In the genomic region with DNA sequence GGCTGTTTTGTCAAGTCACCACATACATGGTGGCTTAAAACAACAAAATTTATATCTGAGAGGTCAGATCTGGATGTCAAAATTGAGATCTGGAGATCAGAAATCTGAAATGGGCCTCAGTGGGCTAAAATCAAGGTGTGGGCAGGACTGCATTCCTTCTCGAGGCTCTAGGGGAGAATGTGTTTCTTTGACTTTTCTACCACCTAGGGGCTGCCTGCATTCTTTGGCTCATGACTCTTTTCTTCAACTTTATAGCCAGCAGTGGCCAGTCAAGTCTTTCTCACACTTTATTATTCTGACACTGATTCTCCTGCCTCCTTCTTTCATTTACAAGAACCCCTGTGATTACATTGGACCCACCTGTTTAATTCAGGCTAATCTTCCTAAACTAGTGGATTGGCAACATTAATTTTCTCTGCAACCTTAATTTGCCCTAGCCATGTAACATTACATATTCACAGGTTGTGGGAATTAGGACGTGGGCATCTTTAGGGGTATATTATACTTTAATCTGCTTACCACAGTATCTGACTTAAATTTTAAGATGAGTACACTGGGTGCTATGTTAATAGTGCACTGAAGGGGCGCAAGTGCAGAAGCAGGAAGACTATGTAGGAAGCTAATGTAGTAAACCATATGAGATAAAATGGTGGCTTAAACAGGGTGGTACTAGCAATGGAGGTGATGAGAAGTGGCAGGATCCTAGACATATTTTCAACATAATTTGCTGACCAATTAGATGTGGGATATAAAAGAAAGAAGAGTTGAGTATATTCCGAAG, we compare ENCODE assay signal across 17 cellular contexts.
DNase-seq lines count a peak whose midpoint lies in the region; ATAC-seq and TF ChIP-seq lines count a peak whose summit lies in the region.
"Had no signal": no experiment of that assay in that cellular context is flagged by ENCODE, and none has a peak within 500 bp of the region (broad histone marks: within the 10 kb centered on the region; RNA-seq: fewer than 3 reads in every experiment).

No MANE protein-coding gene starts in this region.

- no peak for DNase-seq in GM12864 (ENCODE audit: low read depth)
- DNase-seq in M059J (ENCODE audit: low read depth), result peak; percentile 12
- DNase-seq in foreskin keratinocyte, result no peak
- no peak for DNase-seq in DMS79 treated with DMSO at 0.1 percent for 48 hours (lab: John Stamatoyannopoulos, UW)
- no peak for DNase-seq in MCF 10A (ENCODE audit: unreplicated experiment)
- DNase-seq in natural killer cell treated with Interleukin-12 subunit alpha and Interleukin-12 subunit beta and Interleukin-15 and Interleukin-18, amount 100 ng/mL, for 72 hours (ENCODE audit: low spot score), result no peak
- no peak for DNase-seq in activated T-cell treated with anti-CD3 and anti-CD28 coated beads for 4 hours
- DNase-seq: CD8-positive, alpha-beta T cell; MV-4-11; NCI-H774; stimulated activated CD4-positive, alpha-beta T cell treated with anti-CD3 and anti-CD28 coated beads, Interleukin-4, amount 100 ng/mL, for 4 hours; T-helper 9 cell; testis had no signal

- intact Hi-C loops in MCF 10A (cut with micrococcal nuclease), result loop anchor here (1.0 kb wide), 1 partner anchor 186 kb away; no protein-coding TSS in a partner anchor

- H3K36me3 Mint-ChIP-seq in MCF 10A (ENCODE audit: insufficient read depth, unreplicated experiment), result no peaks in the 10 kb centered on the region
- H3K36me3 Mint-ChIP-seq in natural killer cell treated with Interleukin-12 subunit alpha and Interleukin-12 subunit beta and Interleukin-15 and Interleukin-18, amount 100 ng/mL, for 72 hours, result no peaks in the 10 kb centered on the region
- H3K36me3 Mint-ChIP-seq: brain; CD8-positive, alpha-beta T cell had no signal

- ATAC-seq in GM21717 (IDR thresholded peaks at IDR 0.05; ENCODE audit: unreplicated experiment) (peak; percentile 59), foreskin keratinocyte (peak; percentile 45)
- ATAC-seq in natural killer cell treated with Interleukin-12 subunit alpha and Interleukin-12 subunit beta and Interleukin-15 and Interleukin-18, amount 100 ng/mL, for 72 hours, result no peak
- ATAC-seq: CD8-positive, alpha-beta T cell; esophagus mucosa had no signal

- H3K4me3 Mint-ChIP-seq in MCF 10A (ENCODE audit: unreplicated experiment), result no peak overlapping the region
- no peak overlapping the region for H3K4me3 Mint-ChIP-seq in natural killer cell treated with Interleukin-12 subunit alpha and Interleukin-12 subunit beta and Interleukin-15 and Interleukin-18, amount 100 ng/mL, for 72 hours
- H3K4me3 Mint-ChIP-seq: brain; CD8-positive, alpha-beta T cell had no signal

- H3K9me3 Mint-ChIP-seq in MCF 10A (ENCODE audit: unreplicated experiment), result no peaks in the 10 kb centered on the region
- no peaks in the 10 kb centered on the region for H3K9me3 Mint-ChIP-seq in natural killer cell treated with Interleukin-12 subunit alpha and Interleukin-12 subunit beta and Interleukin-15 and Interleukin-18, amount 100 ng/mL, for 72 hours
- H3K9me3 Mint-ChIP-seq: brain; CD8-positive, alpha-beta T cell had no signal

- H3K4me1 Mint-ChIP-seq in MCF 10A (ENCODE audit: insufficient read depth, unreplicated experiment), result no peaks in the 10 kb centered on the region
- no peaks in the 10 kb centered on the region for H3K4me1 Mint-ChIP-seq in natural killer cell treated with Interleukin-12 subunit alpha and Interleukin-12 subunit beta and Interleukin-15 and Interleukin-18, amount 100 ng/mL, for 72 hours (ENCODE audit: low read depth in 2 of 2)

- BruUV-seq in MCF 10A (replicated peaks; lab: Mats Ljungman, UMichigan), result no TSS peak

- TF ChIP-seq CTCF in GM12864 (IDR thresholded peaks at IDR 0.05; ENCODE audit: low read depth, low read length, missing control alignments) (peak; percentile 41), foreskin keratinocyte (conservative IDR thresholded peaks at IDR 0.05) (peak; percentile 52), MCF 10A (IDR thresholded peaks at IDR 0.05; ENCODE audit: unreplicated experiment) (no peak)

- CTCF ChIA-PET in MCF 10A (lab: Yijun Ruan, JAX), result interaction anchor here (0.6 to 1.0 kb wide), 4 partner anchors 185 to 1056 kb away, joined by 3 to 4 read pairs (median 4); no protein-coding TSS in a partner anchor

- no peaks in the 10 kb centered on the region for H3K4me1 ChIP-seq in foreskin keratinocyte
- H3K4me1 ChIP-seq: parathyroid adenoma, testis had no signal

- no peaks in the 10 kb centered on the region for H3K27me3 ChIP-seq in foreskin keratinocyte
- H3K27me3 ChIP-seq: testis had no signal

- H3K27ac ChIP-seq in foreskin keratinocyte, result no peak overlapping the region
- H3K27ac ChIP-seq: parathyroid adenoma, testis had no signal

- POLR2A ChIA-PET in MCF 10A (lab: Yijun Ruan, JAX), result no interaction called here

- H3K27me3 Mint-ChIP-seq in MCF 10A (ENCODE audit: insufficient read depth, unreplicated experiment), result no peaks in the 10 kb centered on the region
- no peaks in the 10 kb centered on the region for H3K27me3 Mint-ChIP-seq in natural killer cell treated with Interleukin-12 subunit alpha and Interleukin-12 subunit beta and Interleukin-15 and Interleukin-18, amount 100 ng/mL, for 72 hours
- H3K27me3 Mint-ChIP-seq: brain had no signal

- no peak overlapping the region for H3K4me3 ChIP-seq in GM12864 (ENCODE audit: low read depth, low read length)
- H3K4me3 ChIP-seq: testis had no signal

- no peak overlapping the region for H3K27ac Mint-ChIP-seq in MCF 10A (ENCODE audit: low read depth, unreplicated experiment)
- no peak overlapping the region for H3K27ac Mint-ChIP-seq in natural killer cell treated with Interleukin-12 subunit alpha and Interleukin-12 subunit beta and Interleukin-15 and Interleukin-18, amount 100 ng/mL, for 72 hours
- H3K27ac Mint-ChIP-seq: brain; CD8-positive, alpha-beta T cell had no signal

Comparison
In these comparisons a context has a peak if more than half of its experiments do, and no peak if none do; other contexts are left out.
1. ATAC-seq: peak in GM21717 (single experiment) and foreskin keratinocyte (single experiment); none in natural killer cell treated with Interleukin-12 subunit alpha and Interleukin-12 subunit beta and Interleukin-15 and Interleukin-18, amount 100 ng/mL, for 72 hours (0 of 2).